8 cellular contexts compared by ENCODE assay signal in genomic region chr9:85743290-85744128, GRCh38. TPM values are rescaled to one million over a fixed set of nuclear protein-coding genes. Genes with fewer than 3 reads are reported as not detected.
DNase-seq lines count a peak whose midpoint lies in the region; ATAC-seq and TF ChIP-seq lines count a peak whose summit lies in the region.

No MANE protein-coding gene starts in this region.

- H3K4me1 Mint-ChIP-seq in activated CD8-positive, alpha-beta memory T cell treated with anti-CD3 and anti-CD28 coated beads, Interleukin-2, amount 10 ng/mL, durations not matched to agents 7 days and 5 days: peaks cover 43% of the 10 kb centered on the region

- H3K27ac ChIP-seq in OCI-LY1 (ENCODE audit: low read depth, low read length, poor library complexity, severe bottlenecking) (no peak overlapping the region), duodenal mucosa (ENCODE audit: low read depth, low read length) (no peak overlapping the region), gastrocnemius medialis (no peak overlapping the region)

- intact Hi-C loops in posterior vena cava (cut with DNase I): no loop called here
- intact Hi-C loops in gastrocnemius medialis (cut with DNase I; ENCODE audit: low total_unique reads): no loop called here

- peaks cover 2% of the 10 kb centered on the region for H3K36me3 Mint-ChIP-seq in activated CD8-positive, alpha-beta memory T cell treated with anti-CD3 and anti-CD28 coated beads, Interleukin-2, amount 10 ng/mL, durations not matched to agents 7 days and 5 days

- H3K9ac ChIP-seq in OCI-LY1 (ENCODE audit: low read length) (0 out of 2 replicates have a peak overlapping the region, but pooled peaks have one; percentile 4), duodenal mucosa (ENCODE audit: low read depth in 1 of 2, low read length in 2 of 2) (no peak overlapping the region)

- CTCF ChIA-PET in activated CD8-positive, alpha-beta memory T cell treated with anti-CD3 and anti-CD28 coated beads, Interleukin-2, amount 10 ng/mL, durations not matched to agents 7 days and 5 days (lab: Charles Lee): interaction anchor here (1.3 kb wide), 1 partner anchor 318 kb away, joined by 3 read pairs; no protein-coding TSS in a partner anchor

- peak; percentile 46 for DNase-seq in activated CD8-positive, alpha-beta memory T cell treated with anti-CD3 and anti-CD28 coated beads, Interleukin-2, amount 10 ng/mL, durations not matched to agents 7 days and 5 days
- no peak for DNase-seq in activated CD8-positive, alpha-beta memory T cell treated with anti-CD3 and anti-CD28 coated beads, Interleukin-2, amount 50 U/mL, for 4 hours
- DNase-seq in posterior vena cava (ENCODE audit: low spot score) (peak; percentile 84), NCI-H2171 (lab: John Stamatoyannopoulos, UW) (no peak), gastrocnemius medialis (no peak), NCI-H1930 (lab: John Stamatoyannopoulos, UW) (no peak)

- peak overlapping the region; percentile 78; the same call in 1 of the 2 replicates for H3K4me2 ChIP-seq in OCI-LY1 (ENCODE audit: low read length)

- ATAC-seq in activated CD8-positive, alpha-beta memory T cell treated with anti-CD3 and anti-CD28 coated beads, Interleukin-2, amount 10 ng/mL, durations not matched to agents 7 days and 5 days: no peak
- ATAC-seq in gastrocnemius medialis: no peak

- peaks cover 22% of the 10 kb centered on the region for H3K79me2 ChIP-seq in OCI-LY1 (ENCODE audit: insufficient read depth, low read length)

- H3K9me2 ChIP-seq in OCI-LY1 (ENCODE audit: low read depth, low read length): no peaks in the 10 kb centered on the region

- peak overlapping the region; percentile 76 for H3K27ac Mint-ChIP-seq in activated CD8-positive, alpha-beta memory T cell treated with anti-CD3 and anti-CD28 coated beads, Interleukin-2, amount 10 ng/mL, durations not matched to agents 7 days and 5 days

- H3K27me3 ChIP-seq in OCI-LY1 (ENCODE audit: insufficient read depth, low read length) (no peaks in the 10 kb centered on the region), duodenal mucosa (ENCODE audit: control insufficient read depth in 1 of 2, insufficient read depth in 2 of 2, low read length in 2 of 2) (peaks cover 0 to 7% of the 10 kb centered on the region in 2 donors), gastrocnemius medialis (no peaks in the 10 kb centered on the region)

- H3K36me3 ChIP-seq in OCI-LY1 (ENCODE audit: insufficient read depth, low read length) (no peaks in the 10 kb centered on the region), duodenal mucosa (ENCODE audit: control insufficient read depth in 1 of 2, insufficient read depth in 2 of 2, low read length in 2 of 2) (no peaks in the 10 kb centered on the region), gastrocnemius medialis (no peaks in the 10 kb centered on the region)

- H3K4me1 ChIP-seq in OCI-LY1 (ENCODE audit: insufficient read depth, low read length, severe bottlenecking) (peaks cover 31% of the 10 kb centered on the region), duodenal mucosa (ENCODE audit: control insufficient read depth in 1 of 2, insufficient read depth in 2 of 2, low read length in 2 of 2) (peaks cover 11 to 15% of the 10 kb centered on the region in 2 donors), gastrocnemius medialis (peaks cover 14 to 28% of the 10 kb centered on the region in 2 donors)

- in situ Hi-C loops in gastrocnemius medialis (cut with MboI; ENCODE audit: low sequenced_read_pairs in 4 of 4): no loop called here

- H3K9me3 ChIP-seq in OCI-LY1 (ENCODE audit: low read length) (no peaks in the 10 kb centered on the region), duodenal mucosa (ENCODE audit: control insufficient read depth in 1 of 2, low read length in 2 of 2) (no peaks in the 10 kb centered on the region), gastrocnemius medialis (no peaks in the 10 kb centered on the region)

- peak overlapping the region; percentile 6 for H3K4me3 ChIP-seq in OCI-LY1 (ENCODE audit: low read depth, low read length, poor library complexity, severe bottlenecking)
- H3K4me3 ChIP-seq in duodenal mucosa (ENCODE audit: low read depth in 1 of 2, low read length in 2 of 2): peak overlapping the region; percentile 1 to 29
- H3K4me3 ChIP-seq in gastrocnemius medialis: no peak overlapping the region

- no peak for TF ChIP-seq POLR2A in gastrocnemius medialis (IDR thresholded peaks at IDR 0.05)

- TF ChIP-seq CTCF in OCI-LY1 (IDR thresholded peaks at IDR 0.05; ENCODE audit: low read length) (no peak), gastrocnemius medialis (IDR thresholded peaks at IDR 0.05 in 4 of 5, conservative IDR thresholded peaks at IDR 0.05 in 1 of 5) (no peak)

- no peaks in the 10 kb centered on the region for H3K9me3 Mint-ChIP-seq in activated CD8-positive, alpha-beta memory T cell treated with anti-CD3 and anti-CD28 coated beads, Interleukin-2, amount 10 ng/mL, durations not matched to agents 7 days and 5 days (ENCODE audit: low read depth)

- no peaks in the 10 kb centered on the region for H3F3A ChIP-seq in OCI-LY1 (ENCODE audit: insufficient read depth, low read length)

- H2AFZ ChIP-seq in OCI-LY1 (ENCODE audit: low read length): no peak overlapping the region; the same call in none of the 2 replicates

- H3K27me3 Mint-ChIP-seq in activated CD8-positive, alpha-beta memory T cell treated with anti-CD3 and anti-CD28 coated beads, Interleukin-2, amount 10 ng/mL, durations not matched to agents 7 days and 5 days: peaks cover 8% of the 10 kb centered on the region

- H4K20me1 ChIP-seq in OCI-LY1 (ENCODE audit: insufficient read depth, low read length): no peaks in the 10 kb centered on the region

- peak overlapping the region; percentile 41 for H3K4me3 Mint-ChIP-seq in activated CD8-positive, alpha-beta memory T cell treated with anti-CD3 and anti-CD28 coated beads, Interleukin-2, amount 10 ng/mL, durations not matched to agents 7 days and 5 days

RNA-seq across cellular contexts. Expression of gene AGTPBP1, which starts 1.8 kb away (rescaled TPM):
- total RNA-seq in activated CD8-positive, alpha-beta memory T cell treated with anti-CD3 and anti-CD28 coated beads, Interleukin-2, amount 10 ng/mL, durations not matched to agents 7 days and 5 days: 10 to 100 TPM; 22.9 to 30.8 TPM
- 10 to 100 TPM; 24.8 to 29.8 TPM for total RNA-seq in posterior vena cava
- total RNA-seq in gastrocnemius medialis: 10 to 100 TPM; 24.4 to 39.7 (median 31.8) TPM

Comparison
In these comparisons a context has a peak if more than half of its experiments do, and no peak if none do; other contexts are left out.
1. DNase-seq: peak in activated CD8-positive, alpha-beta memory T cell treated with anti-CD3 and anti-CD28 coated beads, Interleukin-2, amount 10 ng/mL, durations not matched to agents 7 days and 5 days (single experiment) and posterior vena cava (single experiment); none in activated CD8-positive, alpha-beta memory T cell treated with anti-CD3 and anti-CD28 coated beads, Interleukin-2, amount 50 U/mL, for 4 hours (single experiment), NCI-H2171 (single experiment), gastrocnemius medialis (0 of 2) and NCI-H1930 (0 of 2).
2. H3K4me3 ChIP-seq: peak in OCI-LY1 (single experiment) and duodenal mucosa (2 of 2); none in gastrocnemius medialis (0 of 4).